In the genomic region with DNA sequence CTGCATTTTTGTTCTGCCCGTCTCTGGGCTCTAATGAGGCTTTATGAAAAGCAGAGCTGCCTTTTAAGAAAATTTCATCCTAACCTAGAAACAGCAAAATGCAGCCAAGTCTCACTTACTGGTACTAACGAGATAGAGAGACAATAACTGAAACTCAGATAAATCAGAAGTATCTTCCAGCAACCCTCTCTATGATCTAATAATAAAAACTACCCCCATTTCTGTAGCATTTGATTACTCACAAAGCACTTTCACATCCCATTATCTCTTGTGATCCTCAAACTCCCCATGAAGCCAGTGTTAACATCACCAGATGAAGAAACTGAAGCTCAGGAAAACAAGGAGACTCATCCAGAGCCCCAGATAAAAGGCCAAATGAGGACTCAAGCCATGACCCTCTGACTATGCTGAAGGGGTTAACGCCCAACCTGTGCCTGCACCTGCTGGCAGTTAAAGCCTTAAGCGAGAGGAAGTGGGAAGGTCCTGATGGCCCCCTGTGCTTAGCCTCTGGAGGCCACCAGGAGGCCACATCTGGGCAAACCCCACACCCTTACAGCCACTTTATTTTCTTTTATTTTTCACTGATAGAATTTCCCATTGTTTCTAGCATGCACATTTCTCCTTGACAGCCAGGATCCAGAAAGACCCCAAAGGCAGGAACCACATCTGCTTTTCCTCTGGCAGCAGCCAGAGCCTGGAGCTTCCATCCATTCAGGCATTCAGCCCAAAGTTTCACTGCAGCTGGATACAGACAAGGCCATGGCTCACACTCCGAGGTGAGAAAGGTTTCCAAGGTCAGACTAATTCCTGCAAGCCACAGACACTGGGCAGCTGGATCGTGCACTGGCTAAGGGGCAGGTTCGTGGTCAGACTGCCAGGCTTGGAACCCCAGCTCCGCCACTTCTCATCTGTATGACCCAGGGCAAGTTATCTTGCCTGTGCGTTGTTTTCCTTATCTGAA, we compare ENCODE assay signal across 2 cellular contexts.
TF ChIP-seq lines count a peak whose summit lies in the region.

No MANE protein-coding gene starts in this region.

TF ChIP-seq in HepG2, 621 proteins besides CTCF, POLR2A, EP300 and RAD21:
- TF ChIP-seq, protein P1, sequence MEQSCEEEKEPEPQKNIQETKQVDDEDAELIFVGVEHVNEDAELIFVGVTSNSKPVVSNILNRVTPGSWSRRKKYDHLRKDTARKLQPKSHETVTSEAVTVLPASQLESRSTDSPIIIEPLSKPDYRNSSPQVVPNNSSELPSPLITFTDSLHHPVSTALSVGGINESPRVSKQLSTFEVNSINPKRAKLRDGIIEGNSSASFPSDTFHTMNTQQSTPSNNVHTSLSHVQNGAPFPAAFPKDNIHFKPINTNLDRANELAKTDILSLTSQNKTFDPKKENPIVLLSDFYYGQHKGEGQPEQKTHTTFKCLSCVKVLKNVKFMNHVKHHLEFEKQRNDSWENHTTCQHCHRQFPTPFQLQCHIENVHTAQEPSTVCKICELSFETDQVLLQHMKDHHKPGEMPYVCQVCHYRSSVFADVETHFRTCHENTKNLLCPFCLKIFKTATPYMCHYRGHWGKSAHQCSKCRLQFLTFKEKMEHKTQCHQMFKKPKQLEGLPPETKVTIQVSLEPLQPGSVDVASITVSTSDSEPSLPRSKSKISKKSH (CRISPR knock-in tag; IDR thresholded peaks at IDR 0.05; ENCODE audit: borderline replicate concordance): no peak
- no peak for TF ChIP-seq SIX1 (CRISPR knock-in tag; IDR thresholded peaks at IDR 0.05; ENCODE audit: borderline replicate concordance)
- TF ChIP-seq THYN1 (CRISPR knock-in tag; IDR thresholded peaks at IDR 0.05; ENCODE audit: borderline replicate concordance, low read depth): no peak
- TF ChIP-seq, protein P2, sequence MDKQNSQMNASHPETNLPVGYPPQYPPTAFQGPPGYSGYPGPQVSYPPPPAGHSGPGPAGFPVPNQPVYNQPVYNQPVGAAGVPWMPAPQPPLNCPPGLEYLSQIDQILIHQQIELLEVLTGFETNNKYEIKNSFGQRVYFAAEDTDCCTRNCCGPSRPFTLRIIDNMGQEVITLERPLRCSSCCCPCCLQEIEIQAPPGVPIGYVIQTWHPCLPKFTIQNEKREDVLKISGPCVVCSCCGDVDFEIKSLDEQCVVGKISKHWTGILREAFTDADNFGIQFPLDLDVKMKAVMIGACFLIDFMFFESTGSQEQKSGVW (CRISPR knock-in tag; IDR thresholded peaks at IDR 0.05; ENCODE audit: borderline replicate concordance): no peak
- no peak for TF ChIP-seq ZNF713 (CRISPR knock-in tag; IDR thresholded peaks at IDR 0.05)
- TF ChIP-seq SP4 (CRISPR knock-in tag; IDR thresholded peaks at IDR 0.05): no peak
- TF ChIP-seq CBX5 (CRISPR knock-in tag; IDR thresholded peaks at IDR 0.05; ENCODE audit: borderline replicate concordance): no peak
- TF ChIP-seq EED (CRISPR knock-in tag; IDR thresholded peaks at IDR 0.05): no peak
- no peak for TF ChIP-seq REPIN1 (CRISPR knock-in tag; IDR thresholded peaks at IDR 0.05; ENCODE audit: borderline replicate concordance, low read depth)
- no peak for TF ChIP-seq MEF2D (CRISPR knock-in tag; IDR thresholded peaks at IDR 0.05)
- TF ChIP-seq FOXA3 (CRISPR knock-in tag; IDR thresholded peaks at IDR 0.05): no peak
- TF ChIP-seq POLR2AphosphoS5 (IDR thresholded peaks at IDR 0.05; ENCODE audit: low read depth, low read length): no peak
- no peak for TF ChIP-seq NAIF1 (CRISPR knock-in tag; IDR thresholded peaks at IDR 0.05; ENCODE audit: borderline replicate concordance)

TF ChIP-seq in SK-N-SH, 30 proteins besides CTCF, POLR2A, EP300 and RAD21:
- TF ChIP-seq TCF12 (IDR thresholded peaks at IDR 0.05) (no peak), GABPA (IDR thresholded peaks at IDR 0.05; ENCODE audit: low read depth) (no peak), RFX5 (IDR thresholded peaks at IDR 0.05; ENCODE audit: low read length) (0 out of 2 replicates have a peak, but pooled peaks have one; percentile 55), TEAD4 (IDR thresholded peaks at IDR 0.05; ENCODE audit: borderline replicate concordance, insufficient read depth) (no peak), GATA2 (CRISPR knock-in tag; IDR thresholded peaks at IDR 0.05) (peak; percentile 72), SMC3 (IDR thresholded peaks at IDR 0.05; ENCODE audit: low read depth, low read length) (no peak), FOSL2 (IDR thresholded peaks at IDR 0.05; ENCODE audit: borderline replicate concordance, low read depth) (no peak), MEF2A (IDR thresholded peaks at IDR 0.05; ENCODE audit: borderline replicate concordance, low read depth) (no peak), RXRA (IDR thresholded peaks at IDR 0.05; ENCODE audit: borderline replicate concordance, low read depth) (no peak), ELF1 (IDR thresholded peaks at IDR 0.05) (no peak), RCOR1 (IDR thresholded peaks at IDR 0.05; ENCODE audit: low read length) (peak; percentile 46; the same call in 1 of the 2 replicates), NRF1 (IDR thresholded peaks at IDR 0.05; ENCODE audit: low read depth, low read length) (no peak), MXI1 (IDR thresholded peaks at IDR 0.05; ENCODE audit: low read depth, low read length) (peak; percentile 20; the same call in 1 of the 2 replicates), FOXJ3 (CRISPR knock-in tag; IDR thresholded peaks at IDR 0.05) (no peak), JUND (IDR thresholded peaks at IDR 0.05) (no peak)
- TF ChIP-seq, protein P3, sequence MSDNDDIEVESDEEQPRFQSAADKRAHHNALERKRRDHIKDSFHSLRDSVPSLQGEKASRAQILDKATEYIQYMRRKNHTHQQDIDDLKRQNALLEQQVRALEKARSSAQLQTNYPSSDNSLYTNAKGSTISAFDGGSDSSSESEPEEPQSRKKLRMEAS (IDR thresholded peaks at IDR 0.05; ENCODE audit: low read depth): no peak
- TF ChIP-seq, protein P4, sequence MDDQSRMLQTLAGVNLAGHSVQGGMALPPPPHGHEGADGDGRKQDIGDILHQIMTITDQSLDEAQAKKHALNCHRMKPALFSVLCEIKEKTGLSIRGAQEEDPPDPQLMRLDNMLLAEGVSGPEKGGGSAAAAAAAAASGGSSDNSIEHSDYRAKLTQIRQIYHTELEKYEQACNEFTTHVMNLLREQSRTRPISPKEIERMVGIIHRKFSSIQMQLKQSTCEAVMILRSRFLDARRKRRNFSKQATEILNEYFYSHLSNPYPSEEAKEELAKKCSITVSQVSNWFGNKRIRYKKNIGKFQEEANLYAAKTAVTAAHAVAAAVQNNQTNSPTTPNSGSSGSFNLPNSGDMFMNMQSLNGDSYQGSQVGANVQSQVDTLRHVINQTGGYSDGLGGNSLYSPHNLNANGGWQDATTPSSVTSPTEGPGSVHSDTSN (IDR thresholded peaks at IDR 0.05): no peak
- TF ChIP-seq, protein P5, sequence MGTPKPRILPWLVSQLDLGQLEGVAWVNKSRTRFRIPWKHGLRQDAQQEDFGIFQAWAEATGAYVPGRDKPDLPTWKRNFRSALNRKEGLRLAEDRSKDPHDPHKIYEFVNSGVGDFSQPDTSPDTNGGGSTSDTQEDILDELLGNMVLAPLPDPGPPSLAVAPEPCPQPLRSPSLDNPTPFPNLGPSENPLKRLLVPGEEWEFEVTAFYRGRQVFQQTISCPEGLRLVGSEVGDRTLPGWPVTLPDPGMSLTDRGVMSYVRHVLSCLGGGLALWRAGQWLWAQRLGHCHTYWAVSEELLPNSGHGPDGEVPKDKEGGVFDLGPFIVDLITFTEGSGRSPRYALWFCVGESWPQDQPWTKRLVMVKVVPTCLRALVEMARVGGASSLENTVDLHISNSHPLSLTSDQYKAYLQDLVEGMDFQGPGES (IDR thresholded peaks at IDR 0.05; ENCODE audit: low read depth, low read length): no peak
- TF ChIP-seq, protein P6, sequence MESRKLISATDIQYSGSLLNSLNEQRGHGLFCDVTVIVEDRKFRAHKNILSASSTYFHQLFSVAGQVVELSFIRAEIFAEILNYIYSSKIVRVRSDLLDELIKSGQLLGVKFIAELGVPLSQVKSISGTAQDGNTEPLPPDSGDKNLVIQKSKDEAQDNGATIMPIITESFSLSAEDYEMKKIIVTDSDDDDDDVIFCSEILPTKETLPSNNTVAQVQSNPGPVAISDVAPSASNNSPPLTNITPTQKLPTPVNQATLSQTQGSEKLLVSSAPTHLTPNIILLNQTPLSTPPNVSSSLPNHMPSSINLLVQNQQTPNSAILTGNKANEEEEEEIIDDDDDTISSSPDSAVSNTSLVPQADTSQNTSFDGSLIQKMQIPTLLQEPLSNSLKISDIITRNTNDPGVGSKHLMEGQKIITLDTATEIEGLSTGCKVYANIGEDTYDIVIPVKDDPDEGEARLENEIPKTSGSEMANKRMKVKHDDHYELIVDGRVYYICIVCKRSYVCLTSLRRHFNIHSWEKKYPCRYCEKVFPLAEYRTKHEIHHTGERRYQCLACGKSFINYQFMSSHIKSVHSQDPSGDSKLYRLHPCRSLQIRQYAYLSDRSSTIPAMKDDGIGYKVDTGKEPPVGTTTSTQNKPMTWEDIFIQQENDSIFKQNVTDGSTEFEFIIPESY (IDR thresholded peaks at IDR 0.05; ENCODE audit: borderline replicate concordance, low read depth): no peak
